ENCODE assay signal across 1 cellular context in genomic region chr18:3525870-3526420, GRCh38.
TF ChIP-seq lines count a peak whose summit lies in the region.

No MANE protein-coding gene starts in this region.

TF ChIP-seq in GM12878, 131 proteins besides CTCF, POLR2A, EP300 and RAD21 (continued from another document and continues in another):
- TF ChIP-seq EGR1 (IDR thresholded peaks at IDR 0.05; ENCODE audit: borderline replicate concordance in 1 of 2, low read depth in 2 of 2, low read length in 2 of 2) (0 out of 3 replicates have a peak, but pooled peaks of 1 of the 2 experiments have one; percentile 36), IKZF2 (IDR thresholded peaks at IDR 0.05) (peak; percentile 93 to 96), MTA3 (IDR thresholded peaks at IDR 0.05; ENCODE audit: borderline replicate concordance, low read length) (0 out of 2 replicates have a peak, but pooled peaks have one; percentile 62), NFXL1 (IDR thresholded peaks at IDR 0.05; ENCODE audit: borderline replicate concordance) (no peak), WRNIP1 (IDR thresholded peaks at IDR 0.05; ENCODE audit: borderline replicate concordance, low read depth, low read length) (no peak), PAX8 (IDR thresholded peaks at IDR 0.05) (no peak), PBX3 (IDR thresholded peaks at IDR 0.05; ENCODE audit: insufficient replicate concordance, low read depth, low read length) (no peak), NR2C1 (IDR thresholded peaks at IDR 0.05) (no peak), POLR2AphosphoS2 (IDR thresholded peaks at IDR 0.05; ENCODE audit: low read depth, low read length) (no peak), REST (IDR thresholded peaks at IDR 0.05; ENCODE audit: low read depth, low read length) (no peak), CREM (IDR thresholded peaks at IDR 0.05; ENCODE audit: low read depth) (0 out of 2 replicates have a peak, but pooled peaks have one; percentile 34), DPF2 (IDR thresholded peaks at IDR 0.05) (peak; percentile 78), NFIC (IDR thresholded peaks at IDR 0.05; ENCODE audit: low read depth, low read length) (peak; percentile 39; the same call in 1 of the 2 replicates), PML (IDR thresholded peaks at IDR 0.05; ENCODE audit: low read length) (no peak), ZNF622 (IDR thresholded peaks at IDR 0.05) (no peak), FOXK2 (IDR thresholded peaks at IDR 0.05) (no peak), NFYA (IDR thresholded peaks at IDR 0.05; ENCODE audit: borderline replicate concordance, low read depth, low read length) (no peak), RBBP5 (conservative IDR thresholded peaks at IDR 0.05) (no peak), ZBTB40 (IDR thresholded peaks at IDR 0.05; ENCODE audit: borderline replicate concordance) (no peak), CUX1 (IDR thresholded peaks at IDR 0.05; ENCODE audit: insufficient replicate concordance, low read depth, low read length) (peak; percentile 70), IRF3 (IDR thresholded peaks at IDR 0.05) (no peak), BACH1 (IDR thresholded peaks at IDR 0.05; ENCODE audit: borderline replicate concordance) (peak; percentile 47; the same call in 1 of the 2 replicates), RELA (IDR thresholded peaks at IDR 0.05; ENCODE audit: borderline replicate concordance, partially characterized antibody) (peak; percentile 8), MTA2 (IDR thresholded peaks at IDR 0.05; ENCODE audit: low read depth) (peak; percentile 88), POU2F2 (IDR thresholded peaks at IDR 0.05; ENCODE audit: borderline replicate concordance, low read depth, low read length) (peak; percentile 73; the same call in 1 of the 3 replicates), CBFB (IDR thresholded peaks at IDR 0.05; ENCODE audit: low read depth) (peak; percentile 67; the same call in 1 of the 2 replicates), GATAD2B (conservative IDR thresholded peaks at IDR 0.05; ENCODE audit: low read depth) (peak; percentile 84), IKZF1 (conservative IDR thresholded peaks at IDR 0.05) (peak; percentile 93), ATF3 (IDR thresholded peaks at IDR 0.05; ENCODE audit: borderline replicate concordance, extremely low read depth, low read depth, low read length) (no peak)
- TF ChIP-seq, protein P1, sequence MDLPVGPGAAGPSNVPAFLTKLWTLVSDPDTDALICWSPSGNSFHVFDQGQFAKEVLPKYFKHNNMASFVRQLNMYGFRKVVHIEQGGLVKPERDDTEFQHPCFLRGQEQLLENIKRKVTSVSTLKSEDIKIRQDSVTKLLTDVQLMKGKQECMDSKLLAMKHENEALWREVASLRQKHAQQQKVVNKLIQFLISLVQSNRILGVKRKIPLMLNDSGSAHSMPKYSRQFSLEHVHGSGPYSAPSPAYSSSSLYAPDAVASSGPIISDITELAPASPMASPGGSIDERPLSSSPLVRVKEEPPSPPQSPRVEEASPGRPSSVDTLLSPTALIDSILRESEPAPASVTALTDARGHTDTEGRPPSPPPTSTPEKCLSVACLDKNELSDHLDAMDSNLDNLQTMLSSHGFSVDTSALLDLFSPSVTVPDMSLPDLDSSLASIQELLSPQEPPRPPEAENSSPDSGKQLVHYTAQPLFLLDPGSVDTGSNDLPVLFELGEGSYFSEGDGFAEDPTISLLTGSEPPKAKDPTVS (IDR thresholded peaks at IDR 0.05; ENCODE audit: low read depth, low read length), result no peak
- TF ChIP-seq, protein P2, sequence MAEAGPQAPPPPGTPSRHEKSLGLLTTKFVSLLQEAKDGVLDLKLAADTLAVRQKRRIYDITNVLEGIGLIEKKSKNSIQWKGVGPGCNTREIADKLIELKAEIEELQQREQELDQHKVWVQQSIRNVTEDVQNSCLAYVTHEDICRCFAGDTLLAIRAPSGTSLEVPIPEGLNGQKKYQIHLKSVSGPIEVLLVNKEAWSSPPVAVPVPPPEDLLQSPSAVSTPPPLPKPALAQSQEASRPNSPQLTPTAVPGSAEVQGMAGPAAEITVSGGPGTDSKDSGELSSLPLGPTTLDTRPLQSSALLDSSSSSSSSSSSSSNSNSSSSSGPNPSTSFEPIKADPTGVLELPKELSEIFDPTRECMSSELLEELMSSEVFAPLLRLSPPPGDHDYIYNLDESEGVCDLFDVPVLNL (IDR thresholded peaks at IDR 0.05; ENCODE audit: low read depth, low read length), result no peak; the same call in 1 of the 2 replicates
- TF ChIP-seq, protein P3, sequence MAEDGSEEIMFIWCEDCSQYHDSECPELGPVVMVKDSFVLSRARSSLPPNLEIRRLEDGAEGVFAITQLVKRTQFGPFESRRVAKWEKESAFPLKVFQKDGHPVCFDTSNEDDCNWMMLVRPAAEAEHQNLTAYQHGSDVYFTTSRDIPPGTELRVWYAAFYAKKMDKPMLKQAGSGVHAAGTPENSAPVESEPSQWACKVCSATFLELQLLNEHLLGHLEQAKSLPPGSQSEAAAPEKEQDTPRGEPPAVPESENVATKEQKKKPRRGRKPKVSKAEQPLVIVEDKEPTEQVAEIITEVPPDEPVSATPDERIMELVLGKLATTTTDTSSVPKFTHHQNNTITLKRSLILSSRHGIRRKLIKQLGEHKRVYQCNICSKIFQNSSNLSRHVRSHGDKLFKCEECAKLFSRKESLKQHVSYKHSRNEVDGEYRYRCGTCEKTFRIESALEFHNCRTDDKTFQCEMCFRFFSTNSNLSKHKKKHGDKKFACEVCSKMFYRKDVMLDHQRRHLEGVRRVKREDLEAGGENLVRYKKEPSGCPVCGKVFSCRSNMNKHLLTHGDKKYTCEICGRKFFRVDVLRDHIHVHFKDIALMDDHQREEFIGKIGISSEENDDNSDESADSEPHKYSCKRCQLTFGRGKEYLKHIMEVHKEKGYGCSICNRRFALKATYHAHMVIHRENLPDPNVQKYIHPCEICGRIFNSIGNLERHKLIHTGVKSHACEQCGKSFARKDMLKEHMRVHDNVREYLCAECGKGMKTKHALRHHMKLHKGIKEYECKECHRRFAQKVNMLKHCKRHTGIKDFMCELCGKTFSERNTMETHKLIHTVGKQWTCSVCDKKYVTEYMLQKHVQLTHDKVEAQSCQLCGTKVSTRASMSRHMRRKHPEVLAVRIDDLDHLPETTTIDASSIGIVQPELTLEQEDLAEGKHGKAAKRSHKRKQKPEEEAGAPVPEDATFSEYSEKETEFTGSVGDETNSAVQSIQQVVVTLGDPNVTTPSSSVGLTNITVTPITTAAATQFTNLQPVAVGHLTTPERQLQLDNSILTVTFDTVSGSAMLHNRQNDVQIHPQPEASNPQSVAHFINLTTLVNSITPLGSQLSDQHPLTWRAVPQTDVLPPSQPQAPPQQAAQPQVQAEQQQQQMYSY (CRISPR knock-in tag; IDR thresholded peaks at IDR 0.05), result no peak
